In genomic region chr17:18107971-18108370, GRCh38 we compare ENCODE assay signal across 18 cellular contexts.
"Had no signal": no experiment of that assay in that cellular context is flagged by ENCODE, and none has a peak within 500 bp of the region (broad histone marks: within the 10 kb centered on the region; RNA-seq: fewer than 3 reads in every experiment).

No MANE protein-coding gene starts in this region.

- H3K27me3 Mint-ChIP-seq: activated B cell treated with CpG ODN at 0.5 μM for 24 hours; activated CD4-positive, alpha-beta memory T cell treated with anti-CD3 and anti-CD28 coated beads, Interleukin-2, amount 10 ng/mL, durations not matched to agents 7 days and 5 days; activated CD8-positive, alpha-beta memory T cell treated with anti-CD3 and anti-CD28 coated beads, Interleukin-2, amount 10 ng/mL, durations not matched to agents 7 days and 5 days; effector memory CD8-positive, alpha-beta T cell had no signal

- H3K36me3 Mint-ChIP-seq: mesothelial cell of epicardium had no signal

- H3K4me1 ChIP-seq: adrenal gland, lower lobe of right lung, tibial nerve had no signal

- H3K9me3 Mint-ChIP-seq: activated B cell treated with CpG ODN at 0.5 μM for 24 hours; activated CD4-positive, alpha-beta memory T cell treated with anti-CD3 and anti-CD28 coated beads, Interleukin-2, amount 10 ng/mL, durations not matched to agents 7 days and 5 days; effector memory CD8-positive, alpha-beta T cell; mesothelial cell of epicardium; nephron had no signal

- H3K4me1 Mint-ChIP-seq: activated CD4-positive, alpha-beta memory T cell treated with anti-CD3 and anti-CD28 coated beads, Interleukin-2, amount 10 ng/mL, durations not matched to agents 7 days and 5 days; activated CD8-positive, alpha-beta memory T cell treated with anti-CD3 and anti-CD28 coated beads, Interleukin-2, amount 10 ng/mL, durations not matched to agents 7 days and 5 days had no signal

- H3K27me3 ChIP-seq: adrenal gland, tibial nerve had no signal

- H3K27ac ChIP-seq: adrenal gland, lower lobe of right lung, tibial nerve had no signal

- DNase-seq: activated B cell treated with CpG ODN at 0.5 μM for 24 hours; activated CD4-positive, alpha-beta memory T cell treated with anti-CD3 and anti-CD28 coated beads, Interleukin-2, amount 10 ng/mL, durations not matched to agents 7 days and 5 days; activated CD4-positive, alpha-beta T cell treated with anti-CD3 and anti-CD28 coated beads for 4 hours; activated CD8-positive, alpha-beta memory T cell treated with anti-CD3 and anti-CD28 coated beads, Interleukin-2, amount 10 ng/mL, durations not matched to agents 7 days and 5 days; activated naive CD4-positive, alpha-beta T cell; adrenal gland; effector memory CD8-positive, alpha-beta T cell; hippocampal formation; left cardiac atrium; lower lobe of right lung; occipital lobe; stimulated activated CD4-positive, alpha-beta T cell treated with anti-CD3 and anti-CD28 coated beads, Interleukin-12 subunit alpha, Interleukin-12 subunit beta, amount 100 ng/mL, for 4 hours; stimulated activated CD4-positive, alpha-beta T cell treated with anti-CD3 and anti-CD28 coated beads, Interleukin-1b, Interleukin-23, amount 100 ng/mL, for 48 hours; stimulated activated CD8-positive, alpha-beta memory T cell treated with anti-CD3 and anti-CD28 coated beads, Interleukin-4, amount 100 ng/mL, for 48 hours; stimulated activated naive CD8-positive, alpha-beta T cell treated with anti-CD3 and anti-CD28 coated beads, Interleukin-15, Interleukin-2, amounts not matched to agents 100 U/mL and 50 U/mL, for 24 hours had no signal

- H3K4me3 Mint-ChIP-seq: activated B cell treated with CpG ODN at 0.5 μM for 24 hours; activated CD4-positive, alpha-beta memory T cell treated with anti-CD3 and anti-CD28 coated beads, Interleukin-2, amount 10 ng/mL, durations not matched to agents 7 days and 5 days; activated CD8-positive, alpha-beta memory T cell treated with anti-CD3 and anti-CD28 coated beads, Interleukin-2, amount 10 ng/mL, durations not matched to agents 7 days and 5 days; effector memory CD8-positive, alpha-beta T cell; mesothelial cell of epicardium; nephron had no signal

- H3K27ac Mint-ChIP-seq: activated B cell treated with CpG ODN at 0.5 μM for 24 hours; activated CD4-positive, alpha-beta memory T cell treated with anti-CD3 and anti-CD28 coated beads, Interleukin-2, amount 10 ng/mL, durations not matched to agents 7 days and 5 days; activated CD8-positive, alpha-beta memory T cell treated with anti-CD3 and anti-CD28 coated beads, Interleukin-2, amount 10 ng/mL, durations not matched to agents 7 days and 5 days; mesothelial cell of epicardium; nephron had no signal

- H3K9me3 ChIP-seq: adrenal gland, lower lobe of right lung, tibial nerve had no signal

- ATAC-seq: activated CD8-positive, alpha-beta memory T cell treated with anti-CD3 and anti-CD28 coated beads, Interleukin-2, amount 10 ng/mL, durations not matched to agents 7 days and 5 days; effector memory CD8-positive, alpha-beta T cell; left cardiac atrium; lower lobe of right lung; stimulated activated naive CD8-positive, alpha-beta T cell treated with anti-CD3 and anti-CD28 coated beads, Interleukin-15, Interleukin-2, amounts not matched to agents 100 U/mL and 50 U/mL, for 24 hours had no signal

- H3K4me3 ChIP-seq: adrenal gland, lower lobe of right lung, tibial nerve had no signal
